Comparison of ENCODE assay signal across 25 cellular contexts in genomic region chr9:31168161-31168560, GRCh38.
DNase-seq lines count a peak whose midpoint lies in the region; FAIRE-seq and TF ChIP-seq lines count a peak whose summit lies in the region.
"Had no signal": no experiment of that assay in that cellular context is flagged by ENCODE, and none has a peak within 500 bp of the region (broad histone marks: within the 10 kb centered on the region; RNA-seq: fewer than 3 reads in every experiment).

No MANE protein-coding gene starts in this region.

- dilution Hi-C loops in keratinocyte (cut with MboI; ENCODE audit: extremely low pct_ligation_motif_present, low sequenced_read_pairs), result no loop called here

- H3K27me3 ChIP-seq in breast epithelium (no peaks in the 10 kb centered on the region), bronchial epithelial cell (ENCODE audit: control insufficient read depth, insufficient read depth, low read length) (no peaks in the 10 kb centered on the region), keratinocyte (ENCODE audit: control insufficient read depth, extremely low read depth, insufficient read depth, low read length) (no peaks in the 10 kb centered on the region)
- H3K27me3 ChIP-seq in CD8-positive, alpha-beta memory T cell (ENCODE audit: insufficient read depth, low read length, poor library complexity, severe bottlenecking), result no peaks in the 10 kb centered on the region

- H3K9me3 ChIP-seq in breast epithelium, result no peaks in the 10 kb centered on the region
- no peaks in the 10 kb centered on the region for H3K9me3 ChIP-seq in keratinocyte (ENCODE audit: control insufficient read depth, low read depth, low read length)
- no peaks in the 10 kb centered on the region for H3K9me3 ChIP-seq in CD8-positive, alpha-beta memory T cell (ENCODE audit: low read length)

- no peaks in the 10 kb centered on the region for H3K9me1 ChIP-seq in keratinocyte (ENCODE audit: control insufficient read depth, extremely low read depth, insufficient read depth, low read length)

- intact Hi-C loops in MCF 10A (cut with micrococcal nuclease) (no loop called here), breast epithelium (cut with DNase I; ENCODE audit: low total_unique reads) (no loop called here)

- H2AFZ ChIP-seq in keratinocyte (ENCODE audit: control insufficient read depth, low read length), result peak overlapping the region; percentile 70

- FAIRE-seq in bronchial epithelial cell (lab: Jason Lieb, UNC) (peak; percentile 36), keratinocyte (lab: Jason Lieb, UNC) (peak; percentile 88)
- FAIRE-seq: H54, RCC 7860 had no signal

- H3K27me3 Mint-ChIP-seq in MCF 10A (ENCODE audit: insufficient read depth, unreplicated experiment) (no peaks in the 10 kb centered on the region), type B pancreatic cell (no peaks in the 10 kb centered on the region)
- peaks cover 1 to 4% of the 10 kb centered on the region in 2 donors for H3K27me3 Mint-ChIP-seq in CD8-positive, alpha-beta memory T cell

- peak overlapping the region; percentile 43 for H3K4me2 ChIP-seq in keratinocyte (ENCODE audit: control insufficient read depth, extremely low read depth, insufficient read depth, low read depth, low read length)

- H3K4me3 Mint-ChIP-seq in MCF 10A (ENCODE audit: unreplicated experiment), result no peak overlapping the region
- no peak overlapping the region for H3K4me3 Mint-ChIP-seq in type B pancreatic cell
- no peak overlapping the region for H3K4me3 Mint-ChIP-seq in CD8-positive, alpha-beta memory T cell
- H3K4me3 Mint-ChIP-seq: CD8-positive, alpha-beta T cell had no signal

- no peak overlapping the region for H3K27ac ChIP-seq in breast epithelium
- peak overlapping the region; percentile 79 for H3K27ac ChIP-seq in keratinocyte (ENCODE audit: control insufficient read depth, insufficient read depth, low read length)
- no peak overlapping the region for H3K27ac ChIP-seq in CD8-positive, alpha-beta memory T cell (ENCODE audit: low read depth, low read length)

- H4K20me1 ChIP-seq in keratinocyte (ENCODE audit: control insufficient read depth, extremely low read depth, insufficient read depth, low read length), result no peaks in the 10 kb centered on the region

- peak overlapping the region; percentile 20 for H3K9ac ChIP-seq in keratinocyte (ENCODE audit: control insufficient read depth, extremely low read depth, insufficient read depth, low read length)

- H3K4me1 ChIP-seq in breast epithelium (no peaks in the 10 kb centered on the region), keratinocyte (ENCODE audit: control insufficient read depth, extremely low read depth, insufficient read depth, low read length) (peaks cover 24% of the 10 kb centered on the region)
- no peaks in the 10 kb centered on the region for H3K4me1 ChIP-seq in CD8-positive, alpha-beta memory T cell (ENCODE audit: insufficient read depth, low read length)

- no peak for TF ChIP-seq CTCF in MCF 10A (IDR thresholded peaks at IDR 0.05; ENCODE audit: unreplicated experiment)
- no peak for TF ChIP-seq CTCF in breast epithelium (IDR thresholded peaks at IDR 0.05)
- TF ChIP-seq CTCF in bronchial epithelial cell (IDR thresholded peaks at IDR 0.05; ENCODE audit: insufficient read depth, low read length, severe bottlenecking), result no peak
- no peak for TF ChIP-seq CTCF in keratinocyte (optimal IDR thresholded peaks at IDR 0.05 in 1 of 3, IDR thresholded peaks at IDR 0.05 in 1 of 3, conservative IDR thresholded peaks at IDR 0.05 in 1 of 3; ENCODE audit: extremely low read depth in 1 of 3, insufficient read depth in 2 of 3, low read length in 3 of 3)
- no peak for TF ChIP-seq CTCF in type B pancreatic cell (conservative IDR thresholded peaks at IDR 0.05)

- CTCF ChIA-PET in MCF 10A (lab: Yijun Ruan, JAX), result interaction anchor here (0.7 to 0.9 kb wide), 2 partner anchors 273 to 1209 kb away, joined by 3 read pairs; no protein-coding TSS in a partner anchor
- CTCF ChIA-PET in CD8-positive, alpha-beta memory T cell (lab: Charles Lee), result no interaction called here

- H3K27ac Mint-ChIP-seq in MCF 10A (ENCODE audit: low read depth, unreplicated experiment) (no peak overlapping the region), type B pancreatic cell (peak overlapping the region; percentile 74)
- H3K27ac Mint-ChIP-seq in CD8-positive, alpha-beta memory T cell, result no peak overlapping the region
- H3K27ac Mint-ChIP-seq: CD8-positive, alpha-beta T cell had no signal

- DNase-seq in MCF 10A (ENCODE audit: unreplicated experiment) (peak; percentile 20), breast epithelium (ENCODE audit: low spot score in 2 of 2) (no peak), bronchial epithelial cell (ENCODE audit: low read depth) (peak; percentile 98), keratinocyte (ENCODE audit: low read depth, low spot score) (peak; percentile 69), type B pancreatic cell (ENCODE audit: extremely low spot score, unreplicated experiment) (no peak), HT-29 (ENCODE audit: low spot score) (no peak), NCI-H2171 treated with DMSO at 0.1 percent for 48 hours (lab: John Stamatoyannopoulos, UW) (no peak)
- no peak for DNase-seq in CD8-positive, alpha-beta memory T cell
- DNase-seq: 8988T; AML-193; C1 segment of cervical spinal cord; CD8-positive, alpha-beta T cell; EL; GF-D8; Kasumi-1; MM.1S; NCI-H1092; NCI-H1436; NCI-H187 treated with DMSO at 0.1 percent for 48 hours; NCI-H2227 treated with DMSO at 0.1 percent for 48 hours; NCI-H510A treated with DMSO at 0.1 percent for 48 hours; NCI-H82; Right ventricle myocardium superior had no signal

- H3K79me2 ChIP-seq in keratinocyte (ENCODE audit: control insufficient read depth, insufficient read depth, low read length), result no peaks in the 10 kb centered on the region

- TF ChIP-seq POLR2A in breast epithelium (IDR thresholded peaks at IDR 0.05), result no peak

- BruUV-seq in MCF 10A (replicated peaks; lab: Mats Ljungman, UMichigan), result no TSS peak

- POLR2A ChIA-PET in MCF 10A (lab: Yijun Ruan, JAX), result interaction anchor here (0.6 to 1.0 kb wide), 3 partner anchors 16 to 1070 kb away, joined by 3 read pairs; no protein-coding TSS in a partner anchor
- POLR2A ChIA-PET in CD8-positive, alpha-beta memory T cell (lab: Charles Lee), result no interaction called here

- peaks cover 10% of the 10 kb centered on the region for H3K4me1 Mint-ChIP-seq in MCF 10A (ENCODE audit: insufficient read depth, unreplicated experiment)
- no peaks in the 10 kb centered on the region for H3K4me1 Mint-ChIP-seq in type B pancreatic cell (ENCODE audit: unreplicated experiment)
- peaks cover 0 to 6% (median 5%) of the 10 kb centered on the region in 3 donors for H3K4me1 Mint-ChIP-seq in CD8-positive, alpha-beta memory T cell

- H3K9me3 Mint-ChIP-seq in MCF 10A (ENCODE audit: unreplicated experiment) (no peaks in the 10 kb centered on the region), type B pancreatic cell (peaks cover 4% of the 10 kb centered on the region)
- peaks cover 0 to 2% (median 0%) of the 10 kb centered on the region in 5 donors for H3K9me3 Mint-ChIP-seq in CD8-positive, alpha-beta memory T cell
- H3K9me3 Mint-ChIP-seq: CD8-positive, alpha-beta T cell had no signal

- H3K4me3 ChIP-seq in breast epithelium, result no peak overlapping the region
- H3K4me3 ChIP-seq in bronchial epithelial cell (ENCODE audit: low read depth, low read length), result no peak overlapping the region
- no peak overlapping the region for H3K4me3 ChIP-seq in keratinocyte (ENCODE audit: control insufficient read depth in 2 of 3, extremely low read depth in 1 of 3, insufficient read depth in 2 of 3, low read depth in 1 of 3, low read length in 3 of 3)
- no peak overlapping the region for H3K4me3 ChIP-seq in CD8-positive, alpha-beta memory T cell (ENCODE audit: low read length)

- H3K36me3 Mint-ChIP-seq in MCF 10A (ENCODE audit: insufficient read depth, unreplicated experiment) (no peaks in the 10 kb centered on the region), type B pancreatic cell (no peaks in the 10 kb centered on the region)
- H3K36me3 Mint-ChIP-seq in CD8-positive, alpha-beta memory T cell, result peaks cover 0 to 3% (median 0%) of the 10 kb centered on the region in 3 donors
- H3K36me3 Mint-ChIP-seq: CD8-positive, alpha-beta T cell had no signal

- H3K36me3 ChIP-seq in breast epithelium (no peaks in the 10 kb centered on the region), bronchial epithelial cell (ENCODE audit: control insufficient read depth, insufficient read depth, low read length) (no peaks in the 10 kb centered on the region), keratinocyte (ENCODE audit: control insufficient read depth in 2 of 2, extremely low read depth in 1 of 2, insufficient read depth in 2 of 2, low read length in 2 of 2) (no peaks in the 10 kb centered on the region)
- no peaks in the 10 kb centered on the region for H3K36me3 ChIP-seq in CD8-positive, alpha-beta memory T cell (ENCODE audit: insufficient read depth, low read length)

Comparison
In these comparisons a context has a peak if more than half of its experiments do, and no peak if none do; other contexts are left out.
1. DNase-seq: peak in MCF 10A (single experiment), bronchial epithelial cell (single experiment) and keratinocyte (single experiment); none in breast epithelium (0 of 2), type B pancreatic cell (single experiment), HT-29 (single experiment), CD8-positive, alpha-beta memory T cell (0 of 5) and NCI-H2171 treated with DMSO at 0.1 percent for 48 hours (single experiment).